In genomic region chrX:39336709-39337294, GRCh38 we compare ENCODE assay signal across 9 cellular contexts.
DNase-seq lines count a peak whose midpoint lies in the region; ATAC-seq and TF ChIP-seq lines count a peak whose summit lies in the region.
"Had no signal": no experiment of that assay in that cellular context is flagged by ENCODE, and none has a peak within 500 bp of the region (broad histone marks: within the 10 kb centered on the region; RNA-seq: fewer than 3 reads in every experiment).

No MANE protein-coding gene starts in this region.

- no peaks in the 10 kb centered on the region for H3K36me3 ChIP-seq in mesodermal cell (ENCODE audit: control insufficient read depth, insufficient read depth, low read length)
- H3K36me3 ChIP-seq: neutrophil had no signal

- H3K27me3 Mint-ChIP-seq in activated CD4-positive, alpha-beta T cell treated with anti-CD3 and anti-CD28 coated beads, Interleukin-2, amount 10 ng/mL, durations not matched to agents 24 days and 14 days: no peaks in the 10 kb centered on the region
- H3K27me3 Mint-ChIP-seq in osteocyte (ENCODE audit: unreplicated experiment): no peaks in the 10 kb centered on the region

- peaks cover 14% of the 10 kb centered on the region for H3K9me3 Mint-ChIP-seq in activated CD4-positive, alpha-beta T cell treated with anti-CD3 and anti-CD28 coated beads, Interleukin-2, amount 10 ng/mL, durations not matched to agents 24 days and 14 days
- peaks cover 6% of the 10 kb centered on the region for H3K9me3 Mint-ChIP-seq in osteocyte (ENCODE audit: unreplicated experiment)

- intact Hi-C loops in activated CD4-positive, alpha-beta T cell treated with anti-CD3 and anti-CD28 coated beads, Interleukin-2, amount 10 ng/mL, durations not matched to agents 24 days and 14 days (cut with micrococcal nuclease): loop anchor here (10.0 kb wide), 2 partner anchors 438 to 518 kb away; no protein-coding TSS in a partner anchor

- WGBS in mesodermal cell (ENCODE audit: insufficient coverage in 2 of 2), 2 experiments: 73 to 91% methylated on average over 3 to 4 of the region's 4 CpGs

- TF ChIP-seq CTCF in osteocyte (IDR thresholded peaks at IDR 0.05): no peak

- DNase-seq in COR-L47 (lab: John Stamatoyannopoulos, UW) (peak; percentile 46), NCI-H82 treated with DMSO at 0.1 percent for 48 hours (lab: John Stamatoyannopoulos, UW; ENCODE audit: unreplicated experiment) (no peak), osteocyte (ENCODE audit: extremely low spot score, unreplicated experiment) (no peak)
- peak; percentile 78 for DNase-seq in activated CD4-positive, alpha-beta T cell treated with anti-CD3 and anti-CD28 coated beads, Interleukin-2, amount 10 ng/mL, durations not matched to agents 24 days and 14 days

- H3K4me3 ChIP-seq in mesodermal cell (ENCODE audit: extremely low read depth, insufficient read depth, low read length, poor library complexity, severe bottlenecking): no peak overlapping the region

- H3K27ac ChIP-seq in mesodermal cell (ENCODE audit: low read depth, low read length, severe bottlenecking): peak overlapping the region; percentile 10
- H3K27ac ChIP-seq: neutrophil had no signal

- peak; percentile 89 for ATAC-seq in GM19438 (IDR thresholded peaks at IDR 0.05; ENCODE audit: low read depth, unreplicated experiment)
- ATAC-seq in HG03565 (IDR thresholded peaks at IDR 0.05; ENCODE audit: unreplicated experiment): peak; percentile 90
- no peak for ATAC-seq in GM21528 (IDR thresholded peaks at IDR 0.05; ENCODE audit: low FRiP score, unreplicated experiment)

- H3K27ac Mint-ChIP-seq in activated CD4-positive, alpha-beta T cell treated with anti-CD3 and anti-CD28 coated beads, Interleukin-2, amount 10 ng/mL, durations not matched to agents 24 days and 14 days: peak overlapping the region; percentile 95
- H3K27ac Mint-ChIP-seq in osteocyte (ENCODE audit: unreplicated experiment): no peak overlapping the region

- peak overlapping the region; percentile 55 for H3K4me3 Mint-ChIP-seq in activated CD4-positive, alpha-beta T cell treated with anti-CD3 and anti-CD28 coated beads, Interleukin-2, amount 10 ng/mL, durations not matched to agents 24 days and 14 days
- H3K4me3 Mint-ChIP-seq in osteocyte (ENCODE audit: unreplicated experiment): no peak overlapping the region

- no peaks in the 10 kb centered on the region for H3K9me3 ChIP-seq in mesodermal cell (ENCODE audit: control insufficient read depth, low read length)
- H3K9me3 ChIP-seq: neutrophil had no signal

- H3K4me1 ChIP-seq in mesodermal cell (ENCODE audit: control insufficient read depth, insufficient read depth, low read length, poor library complexity, severe bottlenecking): no peaks in the 10 kb centered on the region

- peaks cover 34% of the 10 kb centered on the region for H3K4me1 Mint-ChIP-seq in activated CD4-positive, alpha-beta T cell treated with anti-CD3 and anti-CD28 coated beads, Interleukin-2, amount 10 ng/mL, durations not matched to agents 24 days and 14 days
- no peaks in the 10 kb centered on the region for H3K4me1 Mint-ChIP-seq in osteocyte (ENCODE audit: unreplicated experiment)

- H3K36me3 Mint-ChIP-seq in activated CD4-positive, alpha-beta T cell treated with anti-CD3 and anti-CD28 coated beads, Interleukin-2, amount 10 ng/mL, durations not matched to agents 24 days and 14 days (ENCODE audit: low read depth): peaks cover 8% of the 10 kb centered on the region
- no peaks in the 10 kb centered on the region for H3K36me3 Mint-ChIP-seq in osteocyte (ENCODE audit: unreplicated experiment)

Comparison
In these comparisons a context has a peak if more than half of its experiments do, and no peak if none do; other contexts are left out.
1. DNase-seq: peak in COR-L47 (single experiment) and activated CD4-positive, alpha-beta T cell treated with anti-CD3 and anti-CD28 coated beads, Interleukin-2, amount 10 ng/mL, durations not matched to agents 24 days and 14 days (single experiment); none in NCI-H82 treated with DMSO at 0.1 percent for 48 hours (single experiment) and osteocyte (single experiment).